ENCODE assay signal across 39 cellular contexts in genomic region chr7:55618913-55619312, GRCh38.
"Had no signal": no experiment of that assay in that cellular context is flagged by ENCODE, and none has a peak within 500 bp of the region (broad histone marks: within the 10 kb centered on the region; RNA-seq: fewer than 3 reads in every experiment).

No MANE protein-coding gene starts in this region.

- H3K4me1 Mint-ChIP-seq: activated naive CD4-positive, alpha-beta T cell treated with anti-CD3 and anti-CD28 coated beads, Interleukin-2, amount 10 ng/mL, durations not matched to agents 7 days and 5 days; activated naive CD4-positive, alpha-beta T cell treated with anti-CD3 and anti-CD28 coated beads, Interleukin-2, amount 50 U/mL, for 24 hours; activated naive CD8-positive, alpha-beta T cell treated with anti-CD3 and anti-CD28 coated beads for 36 hours; activated naive CD8-positive, alpha-beta T cell treated with anti-CD3 and anti-CD28 coated beads, Interleukin-2, amount 10 ng/mL, durations not matched to agents 7 days and 5 days; activated naive CD8-positive, alpha-beta T cell treated with anti-CD3 and anti-CD28 coated beads, Interleukin-2, amount 50 U/mL, for 24 hours; activated T-helper 17 cell treated with anti-CD3 and anti-CD28 coated beads, Interleukin-2, amount 50 U/mL, for 72 hours; brain; central memory CD8-positive, alpha-beta T cell had no signal

- H3K27ac Mint-ChIP-seq: activated naive CD4-positive, alpha-beta T cell treated with anti-CD3 and anti-CD28 coated beads for 36 hours; activated naive CD4-positive, alpha-beta T cell treated with anti-CD3 and anti-CD28 coated beads, Interleukin-2, amount 10 ng/mL, durations not matched to agents 7 days and 5 days; activated naive CD4-positive, alpha-beta T cell treated with anti-CD3 and anti-CD28 coated beads, Interleukin-2, amount 50 U/mL, for 24 hours; activated naive CD4-positive, alpha-beta T cell treated with anti-CD3 and anti-CD28 coated beads, Interleukin-2, amount 50 U/mL, for 72 hours; activated naive CD8-positive, alpha-beta T cell; activated naive CD8-positive, alpha-beta T cell treated with anti-CD3 and anti-CD28 coated beads for 36 hours; activated naive CD8-positive, alpha-beta T cell treated with anti-CD3 and anti-CD28 coated beads, Interleukin-2, amount 10 ng/mL, durations not matched to agents 7 days and 5 days; activated naive CD8-positive, alpha-beta T cell treated with anti-CD3 and anti-CD28 coated beads, Interleukin-2, amount 50 U/mL, for 24 hours; activated T-cell treated with anti-CD3 and anti-CD28 coated beads, Interleukin-2, amount 50 U/mL, for 24 hours; activated T-cell treated with anti-CD3 and anti-CD28 coated beads, Interleukin-2, amount 50 U/mL, for 72 hours; activated T-helper 1 cell treated with anti-CD3 and anti-CD28 coated beads, Interleukin-12 subunit alpha, Interleukin-12 subunit beta, Interleukin-2, Interleukin-4 antibody, amounts not matched to agents 30 ng/mL and 10 ng/mL and 1 ng/mL, durations not matched to agents 14 hours and 24 hours and 36 hours; activated T-helper 17 cell treated with anti-CD3 and anti-CD28 coated beads, Interleukin-2, amount 50 U/mL, for 72 hours; activated T-helper 2 cell treated with anti-CD3 and anti-CD28 coated beads, Interferon-gamma antibody, Interleukin-2, Interleukin-4, amounts not matched to agents 10 μg/mL and 5 μg/mL and 100 μg/mL, durations not matched to agents 14 hours and 24 hours and 36 hours; brain had no signal

- H3K4me3 ChIP-seq: adrenal gland, ascending aorta, body of pancreas, breast epithelium, cardiac muscle cell had no signal

- H3K36me3 Mint-ChIP-seq: activated naive CD4-positive, alpha-beta T cell treated with anti-CD3 and anti-CD28 coated beads, Interleukin-2, amount 10 ng/mL, durations not matched to agents 7 days and 5 days; activated naive CD8-positive, alpha-beta T cell treated with anti-CD3 and anti-CD28 coated beads for 36 hours; activated naive CD8-positive, alpha-beta T cell treated with anti-CD3 and anti-CD28 coated beads, Interleukin-2, amount 10 ng/mL, durations not matched to agents 7 days and 5 days; brain had no signal

- H3K4me3 Mint-ChIP-seq: activated naive CD4-positive, alpha-beta T cell treated with anti-CD3 and anti-CD28 coated beads for 36 hours; activated naive CD4-positive, alpha-beta T cell treated with anti-CD3 and anti-CD28 coated beads, Interleukin-2, amount 10 ng/mL, durations not matched to agents 7 days and 5 days; activated naive CD4-positive, alpha-beta T cell treated with anti-CD3 and anti-CD28 coated beads, Interleukin-2, amount 50 U/mL, for 24 hours; activated naive CD8-positive, alpha-beta T cell; activated naive CD8-positive, alpha-beta T cell treated with anti-CD3 and anti-CD28 coated beads for 36 hours; activated naive CD8-positive, alpha-beta T cell treated with anti-CD3 and anti-CD28 coated beads, Interleukin-2, amount 10 ng/mL, durations not matched to agents 7 days and 5 days; activated naive CD8-positive, alpha-beta T cell treated with anti-CD3 and anti-CD28 coated beads, Interleukin-2, amount 50 U/mL, for 24 hours; activated T-cell treated with anti-CD3 and anti-CD28 coated beads, Interleukin-2, amount 50 U/mL, for 24 hours; activated T-cell treated with anti-CD3 and anti-CD28 coated beads, Interleukin-2, amount 50 U/mL, for 4 hours; activated T-cell treated with anti-CD3 and anti-CD28 coated beads, Interleukin-2, amount 50 U/mL, for 72 hours; activated T-helper 1 cell treated with anti-CD3 and anti-CD28 coated beads, Interleukin-12 subunit alpha, Interleukin-12 subunit beta, Interleukin-2, Interleukin-4 antibody, amounts not matched to agents 30 ng/mL and 10 ng/mL and 1 ng/mL, durations not matched to agents 14 hours and 24 hours and 36 hours; activated T-helper 17 cell treated with anti-CD3 and anti-CD28 coated beads, Interleukin-2, amount 50 U/mL, for 72 hours; brain; central memory CD8-positive, alpha-beta T cell had no signal

- H3K4me1 ChIP-seq: adrenal gland, ascending aorta, body of pancreas, breast epithelium had no signal

- DNase-seq: activated effector memory CD4-positive, alpha-beta T cell treated with anti-CD3 and anti-CD28 coated beads, Interleukin-2, amount 50 U/mL, for 16 hours; activated effector memory CD4-positive, alpha-beta T cell treated with Interleukin-2 at 50 U/mL for 16 hours; activated gamma-delta T cell; activated gamma-delta T cell treated with Interleukin-2 at 50 U/mL for 16 hours; activated naive CD4-positive, alpha-beta T cell; activated naive CD4-positive, alpha-beta T cell treated with anti-CD3 and anti-CD28 coated beads for 36 hours; activated naive CD4-positive, alpha-beta T cell treated with anti-CD3 and anti-CD28 coated beads, Interleukin-2, amount 10 ng/mL, durations not matched to agents 7 days and 5 days; activated naive CD4-positive, alpha-beta T cell treated with anti-CD3 and anti-CD28 coated beads, Interleukin-2, amount 50 U/mL, for 16 hours; activated naive CD4-positive, alpha-beta T cell treated with Interleukin-2 at 50 U/mL for 16 hours; activated naive CD8-positive, alpha-beta T cell treated with anti-CD3 and anti-CD28 coated beads for 36 hours; activated naive CD8-positive, alpha-beta T cell treated with anti-CD3 and anti-CD28 coated beads, Interleukin-2, amount 10 ng/mL, durations not matched to agents 7 days and 5 days; activated naive CD8-positive, alpha-beta T cell treated with anti-CD3 and anti-CD28 coated beads, Interleukin-2, amount 50 U/mL, for 24 hours; activated T-cell treated with anti-CD3 and anti-CD28 coated beads, Interleukin-2, amount 50 U/mL, for 24 hours; activated T-cell treated with anti-CD3 and anti-CD28 coated beads, Interleukin-2, amount 50 U/mL, for 4 hours; activated T-cell treated with anti-CD3 and anti-CD28 coated beads, Interleukin-2, amount 50 U/mL, for 48 hours; activated T-cell treated with anti-CD3 and anti-CD28 coated beads, Interleukin-2, amount 50 U/mL, for 72 hours; adrenal gland; amniotic stem cell; amygdala; anterior cingulate cortex; aorta; body of pancreas; brain microvascular endothelial cell; caudate nucleus; central memory CD4-positive, alpha-beta T cell; cerebellar nuclear complex had no signal

- FAIRE-seq: astrocyte, bronchial epithelial cell had no signal

- H3K9me3 ChIP-seq: adrenal gland, ascending aorta, body of pancreas had no signal

- H3K27ac ChIP-seq: adrenal gland, ascending aorta, body of pancreas, brain microvascular endothelial cell, breast epithelium, cardiac muscle cell had no signal

- ATAC-seq: activated naive CD4-positive, alpha-beta T cell treated with anti-CD3 and anti-CD28 coated beads, Interleukin-2, amount 50 U/mL, for 72 hours; activated naive CD8-positive, alpha-beta T cell treated with anti-CD3 and anti-CD28 coated beads, Interleukin-2, amount 50 U/mL, for 24 hours; activated T-cell treated with anti-CD3 and anti-CD28 coated beads, Interleukin-2, amount 50 U/mL, for 4 hours; activated T-cell treated with anti-CD3 and anti-CD28 coated beads, Interleukin-2, amount 50 U/mL, for 72 hours; activated T-helper 17 cell treated with anti-CD3 and anti-CD28 coated beads, Interleukin-2, amount 50 U/mL, for 72 hours; body of pancreas had no signal

- H3K36me3 ChIP-seq: adrenal gland, ascending aorta, brain microvascular endothelial cell, breast epithelium, cardiac muscle cell had no signal

- H3K27me3 ChIP-seq: ascending aorta, body of pancreas, brain microvascular endothelial cell, breast epithelium, cardiac muscle cell had no signal

- H3K9me3 Mint-ChIP-seq: activated T-helper 17 cell treated with anti-CD3 and anti-CD28 coated beads, Interleukin-2, amount 50 U/mL, for 72 hours; central memory CD8-positive, alpha-beta T cell had no signal
